Comparison of ENCODE assay signal across 13 cellular contexts in genomic region chr5:98904786-98905185, GRCh38. TPM values are rescaled to one million over a fixed set of nuclear protein-coding genes. Genes with fewer than 3 reads are reported as not detected.
DNase-seq lines count a peak whose midpoint lies in the region; TF ChIP-seq lines count a peak whose summit lies in the region.
"Had no signal": no experiment of that assay in that cellular context is flagged by ENCODE, and none has a peak within 500 bp of the region (broad histone marks: within the 10 kb centered on the region; RNA-seq: fewer than 3 reads in every experiment).

No MANE protein-coding gene starts in this region.

- H3K4me3 Mint-ChIP-seq in MCF 10A (ENCODE audit: unreplicated experiment): no peak overlapping the region
- no peak overlapping the region for H3K4me3 Mint-ChIP-seq in Caco-2 (ENCODE audit: unreplicated experiment)
- H3K4me3 Mint-ChIP-seq: brain had no signal

- H3K4me1 Mint-ChIP-seq in MCF 10A (ENCODE audit: insufficient read depth, unreplicated experiment) (peaks cover 21% of the 10 kb centered on the region), Caco-2 (ENCODE audit: low read depth, unreplicated experiment) (peaks cover 6% of the 10 kb centered on the region)

- intact Hi-C loops in MCF 10A (cut with micrococcal nuclease): no loop called here
- intact Hi-C loops in breast epithelium (cut with DNase I; ENCODE audit: low total_unique reads): no loop called here
- intact Hi-C loops in Caco-2 (cut with micrococcal nuclease; ENCODE audit: unreplicated experiment): no loop called here

- BruUV-seq in MCF 10A (replicated peaks; lab: Mats Ljungman, UMichigan) (no TSS peak), Caco-2 (replicated peaks; lab: Mats Ljungman, UMichigan) (no TSS peak)

- POLR2A ChIA-PET in MCF 10A (lab: Yijun Ruan, JAX): interaction anchor here (0.7 to 3.5 kb wide), 7 partner anchors 8 to 896 kb away, joined by 3 to 24 read pairs (median 5); partner anchors contain the start of gene CHD1
- POLR2A ChIA-PET in Caco-2 (lab: Charles Lee): no interaction called here

- H3K4me1 ChIP-seq in breast epithelium (no peaks in the 10 kb centered on the region), Caco-2 (no peaks in the 10 kb centered on the region)

- H3K9me3 ChIP-seq in breast epithelium (no peaks in the 10 kb centered on the region), Caco-2 (no peaks in the 10 kb centered on the region)
- H3K9me3 ChIP-seq: neutrophil had no signal

- H3K27ac Mint-ChIP-seq in MCF 10A (ENCODE audit: low read depth, unreplicated experiment) (peak overlapping the region; percentile 21), Caco-2 (ENCODE audit: unreplicated experiment) (no peak overlapping the region)
- H3K27ac Mint-ChIP-seq: brain had no signal

- H3K36me3 ChIP-seq in breast epithelium: no peaks in the 10 kb centered on the region
- H3K36me3 ChIP-seq in Caco-2 (ENCODE audit: control insufficient read depth, insufficient read depth, low read length): no peaks in the 10 kb centered on the region; the same call in 1 of the 2 replicates

- H3K27ac ChIP-seq in breast epithelium: no peak overlapping the region
- H3K27ac ChIP-seq: neutrophil had no signal

- no peaks in the 10 kb centered on the region for H3K27me3 Mint-ChIP-seq in MCF 10A (ENCODE audit: insufficient read depth, unreplicated experiment)
- H3K27me3 Mint-ChIP-seq in Caco-2 (ENCODE audit: insufficient read depth, unreplicated experiment): no peaks in the 10 kb centered on the region
- H3K27me3 Mint-ChIP-seq: brain had no signal

- no peak overlapping the region for H3K4me3 ChIP-seq in breast epithelium
- no peak overlapping the region for H3K4me3 ChIP-seq in choroid plexus epithelial cell (ENCODE audit: low read depth, low read length)
- no peak overlapping the region for H3K4me3 ChIP-seq in Caco-2 (ENCODE audit: low read depth, low read length)

- TF ChIP-seq CTCF in MCF 10A (IDR thresholded peaks at IDR 0.05; ENCODE audit: unreplicated experiment) (no peak), breast epithelium (IDR thresholded peaks at IDR 0.05) (no peak), choroid plexus epithelial cell (conservative IDR thresholded peaks at IDR 0.05; ENCODE audit: low read depth, low read length) (no peak), Caco-2 (IDR thresholded peaks at IDR 0.05; ENCODE audit: insufficient read depth in 1 of 2, low read depth in 1 of 2, low read length in 1 of 2, severe bottlenecking in 1 of 2, unreplicated experiment in 1 of 2) (no peak)

- H3K27me3 ChIP-seq in breast epithelium (no peaks in the 10 kb centered on the region), Caco-2 (replicated peaks; ENCODE audit: control insufficient read depth, insufficient read depth, low read length) (no peaks in the 10 kb centered on the region)
- H3K27me3 ChIP-seq: neutrophil had no signal

- no peak for TF ChIP-seq POLR2A in breast epithelium (IDR thresholded peaks at IDR 0.05)

- H3K36me3 Mint-ChIP-seq in MCF 10A (ENCODE audit: insufficient read depth, unreplicated experiment) (peaks cover 65% of the 10 kb centered on the region), Caco-2 (ENCODE audit: insufficient read depth, unreplicated experiment) (peaks cover 35% of the 10 kb centered on the region)

- CTCF ChIA-PET in MCF 10A (lab: Yijun Ruan, JAX) (interaction anchor here (0.6 to 3.5 kb wide), 19 partner anchors 8 to 1777 kb away, joined by 3 to 43 read pairs (median 4); no protein-coding TSS in a partner anchor), Caco-2 (lab: Charles Lee) (no interaction called here)

- H3K9me3 Mint-ChIP-seq in MCF 10A (ENCODE audit: unreplicated experiment) (no peaks in the 10 kb centered on the region), Caco-2 (ENCODE audit: unreplicated experiment) (no peaks in the 10 kb centered on the region)
- H3K9me3 Mint-ChIP-seq: brain had no signal

- DNase-seq in MCF 10A (ENCODE audit: unreplicated experiment): peak; percentile 47
- no peak for DNase-seq in breast epithelium (ENCODE audit: low spot score in 2 of 2)
- peak; percentile 28 for DNase-seq in RPMI7951 (ENCODE audit: low read depth)
- DNase-seq in choroid plexus epithelial cell (ENCODE audit: low read depth): peak; percentile 56
- peak; percentile 41 for DNase-seq in renal cortical epithelial cell (ENCODE audit: low read depth)
- DNase-seq in Caco-2: no peak
- DNase-seq in islet precursor cell: no peak
- no peak for DNase-seq in NCI-H82 treated with DMSO at 0.1 percent for 48 hours (lab: John Stamatoyannopoulos, UW; ENCODE audit: unreplicated experiment)
- DNase-seq: DMS79, hypothalamus, NCI-H1092 treated with DMSO at 0.1 percent for 48 hours had no signal

RNA-seq across cellular contexts. Expression of gene CHD1, which starts 24.0 kb away (rescaled TPM):
- total RNA-seq in MCF 10A (2022): 50.8 and 54.7 TPM in 2 replicates
- 100 to 1,000 TPM in 2 of 3 donors, 10 to 100 TPM in 1; 67.5 to 114 (median 102) TPM for total RNA-seq in breast epithelium
- 23.9 and 24.4 TPM in 2 replicates for total RNA-seq in RPMI7951 (2014; rRNA removed; shearing (Covaris generic))
- 65.8 and 91.1 TPM in 2 replicates for total RNA-seq in renal cortical epithelial cell
- total RNA-seq in Caco-2 (2022): 51.1 and 52.5 TPM in 2 replicates

Comparison
In these comparisons a context has a peak if more than half of its experiments do, and no peak if none do; other contexts are left out.
1. DNase-seq: peak in MCF 10A (single experiment), RPMI7951 (single experiment), choroid plexus epithelial cell (single experiment) and renal cortical epithelial cell (single experiment); none in breast epithelium (0 of 2), Caco-2 (0 of 2), islet precursor cell (single experiment) and NCI-H82 treated with DMSO at 0.1 percent for 48 hours (single experiment).